In the genomic region with DNA sequence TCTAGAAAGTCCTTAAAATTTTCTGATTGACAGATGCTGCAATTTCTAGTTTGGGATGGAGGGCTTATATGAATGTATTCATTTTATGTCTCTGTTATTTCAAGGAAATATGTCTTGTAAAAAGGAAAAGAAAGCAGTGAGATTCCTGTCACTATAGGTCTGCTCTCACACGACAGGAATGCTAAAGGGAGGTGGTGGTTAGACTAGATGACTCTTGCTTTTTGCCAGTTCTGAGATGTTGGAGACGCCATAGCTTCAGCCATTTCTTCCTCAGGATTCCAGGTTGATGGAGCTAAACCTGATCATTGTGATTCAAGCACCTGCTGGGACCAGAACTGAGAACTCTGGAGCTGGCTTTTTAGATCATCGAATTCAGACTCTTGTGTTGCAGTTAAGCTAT, we compare ENCODE assay signal across 18 cellular contexts. TPM values are rescaled to one million over a fixed set of nuclear protein-coding genes. Genes with fewer than 3 reads are reported as not detected.
"Had no signal": no experiment of that assay in that cellular context is flagged by ENCODE, and none has a peak within 500 bp of the region (broad histone marks: within the 10 kb centered on the region; RNA-seq: fewer than 3 reads in every experiment).

No MANE protein-coding gene starts in this region.

- H3K36me3 ChIP-seq: heart right ventricle, neutrophil, tibial artery had no signal

- H3K4me1 Mint-ChIP-seq: activated CD4-positive, alpha-beta T cell treated with anti-CD3 and anti-CD28 coated beads, Interleukin-2, amount 10 ng/mL, durations not matched to agents 7 days and 5 days; activated naive CD8-positive, alpha-beta T cell treated with anti-CD3 and anti-CD28 coated beads, Interleukin-2, amount 50 U/mL, for 24 hours; stimulated activated memory B cell treated with anti-CD40 and anti-IgM and Interleukin-4, amounts not matched to agents 10 μg/mL and 1 μg/mL and 100 μg/mL, for 72 hours had no signal

- H3K27ac ChIP-seq: coronary artery, heart right ventricle, neutrophil, tibial artery had no signal

- H3K4me3 ChIP-seq: coronary artery, heart right ventricle, mucosa of descending colon, tibial artery had no signal

- H3K27ac Mint-ChIP-seq: activated CD4-positive, alpha-beta T cell treated with anti-CD3 and anti-CD28 coated beads, Interleukin-2, amount 10 ng/mL, durations not matched to agents 7 days and 5 days; activated naive CD4-positive, alpha-beta T cell treated with anti-CD3 and anti-CD28 coated beads for 36 hours; activated naive CD8-positive, alpha-beta T cell treated with anti-CD3 and anti-CD28 coated beads, Interleukin-2, amount 50 U/mL, for 24 hours; activated T-helper 17 cell treated with anti-CD3 and anti-CD28 coated beads, Interleukin-2, amount 50 U/mL, for 72 hours; naive thymus-derived CD4-positive, alpha-beta T cell; stimulated activated memory B cell treated with anti-CD40 and anti-IgM and Interleukin-4, amounts not matched to agents 10 μg/mL and 1 μg/mL and 100 μg/mL, for 72 hours had no signal

- H3K36me3 Mint-ChIP-seq: naive thymus-derived CD4-positive, alpha-beta T cell; stimulated activated memory B cell treated with anti-CD40 and anti-IgM and Interleukin-4, amounts not matched to agents 10 μg/mL and 1 μg/mL and 100 μg/mL, for 72 hours had no signal

- H3K9me3 ChIP-seq: heart right ventricle, mucosa of descending colon, neutrophil, tibial artery had no signal

- ATAC-seq: activated naive CD8-positive, alpha-beta T cell treated with anti-CD3 and anti-CD28 coated beads, Interleukin-2, amount 50 U/mL, for 24 hours; activated T-helper 17 cell treated with anti-CD3 and anti-CD28 coated beads, Interleukin-2, amount 50 U/mL, for 72 hours; mucosa of descending colon; stimulated activated memory B cell treated with anti-CD40 and anti-IgM and Interleukin-4, amounts not matched to agents 10 μg/mL and 1 μg/mL and 100 μg/mL, for 72 hours had no signal

- H3K4me3 Mint-ChIP-seq: activated CD4-positive, alpha-beta T cell treated with anti-CD3 and anti-CD28 coated beads, Interleukin-2, amount 10 ng/mL, durations not matched to agents 7 days and 5 days; activated naive CD4-positive, alpha-beta T cell treated with anti-CD3 and anti-CD28 coated beads for 36 hours; activated naive CD8-positive, alpha-beta T cell treated with anti-CD3 and anti-CD28 coated beads, Interleukin-2, amount 50 U/mL, for 24 hours; activated T-helper 17 cell treated with anti-CD3 and anti-CD28 coated beads, Interleukin-2, amount 50 U/mL, for 72 hours; naive thymus-derived CD4-positive, alpha-beta T cell; stimulated activated memory B cell treated with anti-CD40 and anti-IgM and Interleukin-4, amounts not matched to agents 10 μg/mL and 1 μg/mL and 100 μg/mL, for 72 hours had no signal

- DNase-seq: activated naive CD4-positive, alpha-beta T cell treated with anti-CD3 and anti-CD28 coated beads for 36 hours; effector CD8-positive, alpha-beta T cell; heart right ventricle; mucosa of descending colon; naive thymus-derived CD4-positive, alpha-beta T cell; SW 1271; tibial artery had no signal

- FAIRE-seq: frontal cortex, islet of Langerhans had no signal

- H3K27me3 ChIP-seq: heart right ventricle, tibial artery had no signal

- H3K9me3 Mint-ChIP-seq: activated CD4-positive, alpha-beta T cell treated with anti-CD3 and anti-CD28 coated beads, Interleukin-2, amount 10 ng/mL, durations not matched to agents 7 days and 5 days; activated naive CD4-positive, alpha-beta T cell treated with anti-CD3 and anti-CD28 coated beads for 36 hours; activated naive CD8-positive, alpha-beta T cell treated with anti-CD3 and anti-CD28 coated beads, Interleukin-2, amount 50 U/mL, for 24 hours; activated T-helper 17 cell treated with anti-CD3 and anti-CD28 coated beads, Interleukin-2, amount 50 U/mL, for 72 hours; naive thymus-derived CD4-positive, alpha-beta T cell; stimulated activated memory B cell treated with anti-CD40 and anti-IgM and Interleukin-4, amounts not matched to agents 10 μg/mL and 1 μg/mL and 100 μg/mL, for 72 hours had no signal

RNA-seq across cellular contexts. Expression of gene FOXO6, which starts 46.9 kb away (rescaled TPM):
- total RNA-seq: activated CD4-positive, alpha-beta T cell treated with anti-CD3 and anti-CD28 coated beads, Interleukin-2, amount 10 ng/mL, durations not matched to agents 7 days and 5 days; lung microvascular endothelial cell; T-helper 2 cell treated with Interferon-gamma antibody and Interleukin-4, amounts not matched to agents 100 ng/mL and 5 ng/mL, for 36 hours had no signal
- polyA plus RNA-seq: fibroblast of lung; naive thymus-derived CD4-positive, alpha-beta T cell had no signal
